Comparison of ENCODE assay signal across 6 cellular contexts in genomic region chr20:3785240-3786125, GRCh38. TPM values are rescaled to one million over a fixed set of nuclear protein-coding genes. Genes with fewer than 3 reads are reported as not detected.
DNase-seq lines count a peak whose midpoint lies in the region; TF ChIP-seq lines count a peak whose summit lies in the region.

No MANE protein-coding gene starts in this region.

- CTCF ChIA-PET in activated CD4-positive, alpha-beta memory T cell treated with anti-CD3 and anti-CD28 coated beads for 36 hours (lab: Charles Lee): interaction anchor here (0.6 to 10.4 kb wide), 9 partner anchors 10 to 70 kb away, joined by 3 to 180 read pairs (median 6); partner anchors contain the start of genes ADISSP and AP5S1

- no peaks in the 10 kb centered on the region for H3K9me2 ChIP-seq in DOHH2 (replicated peaks; ENCODE audit: control insufficient read depth, low read length)

- TF ChIP-seq CTCF in DOHH2 (IDR thresholded peaks at IDR 0.05; ENCODE audit: low read depth, low read length, poor library complexity, severe bottlenecking): no peak
- TF ChIP-seq CTCF in lower leg skin (IDR thresholded peaks at IDR 0.05): no peak

- no peaks in the 10 kb centered on the region for H3K27me3 ChIP-seq in DOHH2 (ENCODE audit: control insufficient read depth, low read length)

- peaks cover 7% of the 10 kb centered on the region; the same call in 1 of the 2 replicates for H3F3A ChIP-seq in DOHH2 (ENCODE audit: control insufficient read depth, insufficient read depth)

- no peaks in the 10 kb centered on the region for H3K9me3 ChIP-seq in DOHH2 (ENCODE audit: control insufficient read depth, insufficient read depth, low read length)

- H3K79me2 ChIP-seq in DOHH2 (ENCODE audit: control insufficient read depth, low read length): peaks cover 40% of the 10 kb centered on the region

- POLR2A ChIA-PET in activated CD4-positive, alpha-beta memory T cell treated with anti-CD3 and anti-CD28 coated beads for 36 hours (lab: Charles Lee): interaction anchor here (1.4 to 3.4 kb wide), 3 partner anchors 17 to 60 kb away, joined by 3 to 27 read pairs (median 18); partner anchors contain the start of genes ADISSP and AP5S1

- H3K4me3 ChIP-seq in DOHH2 (ENCODE audit: low read length): peak overlapping the region; percentile 88
- H3K4me3 ChIP-seq in lower leg skin (ENCODE audit: low read depth, poor library complexity, severe bottlenecking): peak overlapping the region; percentile 44

- no peak for DNase-seq in activated CD4-positive, alpha-beta memory T cell treated with anti-CD3 and anti-CD28 coated beads for 36 hours
- peak in 1 of 2 donors; percentile 86 for DNase-seq in lower leg skin (ENCODE audit: low spot score in 2 of 2)
- no peak for DNase-seq in NCI-H2171 (lab: John Stamatoyannopoulos, UW)
- no peak for DNase-seq in kidney glomerular epithelial cell (lab: John Stamatoyannopoulos, UW)
- no peak for DNase-seq in GM19238 (ENCODE audit: insufficient read length, low spot score)

- H3K27ac ChIP-seq in DOHH2 (ENCODE audit: low read depth, low read length): no peak overlapping the region

- H3K4me1 Mint-ChIP-seq in activated CD4-positive, alpha-beta memory T cell treated with anti-CD3 and anti-CD28 coated beads for 36 hours (ENCODE audit: low read depth): peaks cover 51% of the 10 kb centered on the region

- peaks cover 21% of the 10 kb centered on the region for H3K36me3 ChIP-seq in DOHH2 (ENCODE audit: control insufficient read depth, low read length)

- TF ChIP-seq POLR2A in lower leg skin (IDR thresholded peaks at IDR 0.05): no peak

- no peaks in the 10 kb centered on the region for H3K9me3 Mint-ChIP-seq in activated CD4-positive, alpha-beta memory T cell treated with anti-CD3 and anti-CD28 coated beads for 36 hours

- H3K4me3 Mint-ChIP-seq in activated CD4-positive, alpha-beta memory T cell treated with anti-CD3 and anti-CD28 coated beads for 36 hours: peak overlapping the region; percentile 83

- no peaks in the 10 kb centered on the region for H3K27me3 Mint-ChIP-seq in activated CD4-positive, alpha-beta memory T cell treated with anti-CD3 and anti-CD28 coated beads for 36 hours

- WGBS in lower leg skin, 2 donors: 29 to 35% methylated on average over 22 to 27 of the region's 79 CpGs

- H4K20me1 ChIP-seq in DOHH2 (ENCODE audit: control insufficient read depth, insufficient read depth, low read depth, low read length): peaks cover 9% of the 10 kb centered on the region; the same call in 1 of the 2 replicates

- H3K27ac Mint-ChIP-seq in activated CD4-positive, alpha-beta memory T cell treated with anti-CD3 and anti-CD28 coated beads for 36 hours: no peak overlapping the region

- H3K4me2 ChIP-seq in DOHH2 (ENCODE audit: low read length): peak overlapping the region; percentile 91

- H3K4me1 ChIP-seq in DOHH2 (ENCODE audit: control insufficient read depth, low read length): peaks cover 53% of the 10 kb centered on the region

- intact Hi-C loops in activated CD4-positive, alpha-beta memory T cell treated with anti-CD3 and anti-CD28 coated beads for 36 hours (cut with micrococcal nuclease): loop anchor here (10.0 kb wide), 1 partner anchor 299 kb away; no protein-coding TSS in a partner anchor
- intact Hi-C loops in lower leg skin (cut with DNase I; ENCODE audit: low total_unique reads): loop anchor here (2.0 kb wide), 1 partner anchor 35 kb away; the partner anchor contains the start of gene AP5S1

- H3K36me3 Mint-ChIP-seq in activated CD4-positive, alpha-beta memory T cell treated with anti-CD3 and anti-CD28 coated beads for 36 hours: peaks cover 6% of the 10 kb centered on the region

RNA-seq across cellular contexts. Expression of gene CENPB, which starts 1.1 kb away (rescaled TPM):
- 10 to 100 TPM; 50.1 to 51.9 TPM for total RNA-seq in activated CD4-positive, alpha-beta memory T cell treated with anti-CD3 and anti-CD28 coated beads for 36 hours
- 100 to 1,000 TPM in 2 of 4 donors, 10 to 100 TPM in 2; 94.4 to 109 (median 99.8) TPM for total RNA-seq in lower leg skin

RNA-seq across cellular contexts. Expression of gene SPEF1, which starts 4.2 kb away (rescaled TPM):
- total RNA-seq in activated CD4-positive, alpha-beta memory T cell treated with anti-CD3 and anti-CD28 coated beads for 36 hours: under 1 TPM in 1 of 2 experiments, not detected in 1; 0.17 TPM
- under 1 TPM in 1 of 4 donors, not detected in 3; 0.13 TPM for total RNA-seq in lower leg skin

RNA-seq across cellular contexts. Expression of gene CDC25B, which starts 10.6 kb away (rescaled TPM):
- total RNA-seq in activated CD4-positive, alpha-beta memory T cell treated with anti-CD3 and anti-CD28 coated beads for 36 hours: 100 to 1,000 TPM; 120 to 128 TPM
- total RNA-seq in lower leg skin: 10 to 100 TPM; 13.5 to 23.2 (median 18.5) TPM

RNA-seq across cellular contexts. Expression of gene ADISSP, which starts 17.9 kb away (rescaled TPM):
- total RNA-seq in activated CD4-positive, alpha-beta memory T cell treated with anti-CD3 and anti-CD28 coated beads for 36 hours: 10 to 100 TPM; 50.6 to 51.4 TPM
- total RNA-seq in lower leg skin: 10 to 100 TPM in 3 of 4 donors, 1 to 10 TPM in 1; 9.7 to 21.8 (median 15.5) TPM

RNA-seq across cellular contexts. Expression of gene AP5S1, which starts 34.9 kb away (rescaled TPM):
- 1 to 10 TPM; 9.1 to 10.0 TPM for total RNA-seq in activated CD4-positive, alpha-beta memory T cell treated with anti-CD3 and anti-CD28 coated beads for 36 hours
- 10 to 100 TPM in 2 of 4 donors, 1 to 10 TPM in 2; 7.7 to 16.8 (median 10.5) TPM for total RNA-seq in lower leg skin

Comparison
In these comparisons a context has a peak if more than half of its experiments do, and no peak if none do; other contexts are left out.
1. RNA of gene CDC25B, which starts 10.6 kb away (total RNA-seq): 120 to 128 TPM in activated CD4-positive, alpha-beta memory T cell treated with anti-CD3 and anti-CD28 coated beads for 36 hours; 13.5 to 23.2 TPM in lower leg skin; every median in the first group is over 4 times any median in the second.